In the genomic region with DNA sequence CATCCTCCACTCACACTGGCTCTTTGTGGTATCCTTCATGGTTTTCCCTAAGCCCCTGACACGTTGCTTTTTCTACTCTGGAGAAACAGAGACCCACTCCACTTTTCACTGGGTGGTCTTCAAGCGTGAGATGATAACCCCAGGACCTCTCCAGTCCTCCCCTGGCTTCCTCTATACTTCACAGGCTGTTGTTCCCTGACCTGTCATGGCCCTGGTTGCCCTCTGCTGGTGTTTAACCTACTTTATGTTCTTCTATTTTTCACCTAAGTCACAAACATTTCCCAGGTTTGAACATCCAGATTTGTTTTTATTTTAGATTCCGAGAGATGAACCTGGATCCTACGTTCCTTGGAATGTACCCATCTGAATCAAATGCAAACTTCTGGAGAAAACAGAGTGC, we compare ENCODE assay signal across 28 cellular contexts.
DNase-seq lines count a peak whose midpoint lies in the region; ATAC-seq and TF ChIP-seq lines count a peak whose summit lies in the region.
"Had no signal": no experiment of that assay in that cellular context is flagged by ENCODE, and none has a peak within 500 bp of the region (broad histone marks: within the 10 kb centered on the region; RNA-seq: fewer than 3 reads in every experiment).

No MANE protein-coding gene starts in this region.

- POLR2A ChIA-PET in CD8-positive, alpha-beta T cell (lab: Charles Lee), result no interaction called here

- DNase-seq in NAMALWA (ENCODE audit: low spot score) (peak; percentile 30), nephron progenitor cell (no peak), NCI-H526 (lab: John Stamatoyannopoulos, UW) (no peak)
- no peak for DNase-seq in CD8-positive, alpha-beta T cell
- no peak for DNase-seq in natural killer cell treated with Interleukin-12 subunit alpha and Interleukin-12 subunit beta and Interleukin-15 and Interleukin-18, amount 100 ng/mL, for 72 hours (ENCODE audit: low spot score)
- DNase-seq: activated CD4-positive, alpha-beta T cell treated with anti-CD3 and anti-CD28 coated beads, Interleukin-2, amount 50 U/mL, for 48 hours; activated effector memory CD4-positive, alpha-beta T cell treated with anti-CD3 and anti-CD28 coated beads, Interleukin-2, amount 50 U/mL, for 16 hours; activated naive CD8-positive, alpha-beta T cell treated with anti-CD3 and anti-CD28 coated beads, Interleukin-2, amount 10 ng/mL, durations not matched to agents 7 days and 5 days; activated T-cell treated with anti-CD3 and anti-CD28 coated beads for 4 hours; central memory CD4-positive, alpha-beta T cell; DMS53; GDM1; glutamatergic neuron; HCEC 1CT; kidney glomerular epithelial cell; NCI-H1436; NCI-H2107; NCI-H446; Peyer's patch; sigmoid colon; SJCRH30; stimulated activated CD4-positive, alpha-beta T cell treated with anti-CD3 and anti-CD28 coated beads, Interleukin-15, amount 100 ng/mL, for 24 hours; stimulated activated naive CD8-positive, alpha-beta T cell treated with anti-CD3 and anti-CD28 coated beads, Interleukin-15, amount 100 ng/mL, for 72 hours; thyroid gland; WERI-Rb-1 had no signal

- no peaks in the 10 kb centered on the region for H3K36me3 ChIP-seq in CD8-positive, alpha-beta T cell (ENCODE audit: insufficient read depth, low read length)
- H3K36me3 ChIP-seq: Peyer's patch, sigmoid colon, SJCRH30, thyroid gland, WERI-Rb-1 had no signal

- no peaks in the 10 kb centered on the region for H3K4me1 Mint-ChIP-seq in activated T-helper 17 cell treated with anti-CD3 and anti-CD28 coated beads, Interleukin-2, amount 50 U/mL, for 72 hours
- H3K4me1 Mint-ChIP-seq in nephron progenitor cell, result peaks cover 24% of the 10 kb centered on the region
- peaks cover 6% of the 10 kb centered on the region for H3K4me1 Mint-ChIP-seq in CD8-positive, alpha-beta T cell (ENCODE audit: low read depth)
- peaks cover 0 to 5% of the 10 kb centered on the region in 2 donors for H3K4me1 Mint-ChIP-seq in natural killer cell treated with Interleukin-12 subunit alpha and Interleukin-12 subunit beta and Interleukin-15 and Interleukin-18, amount 100 ng/mL, for 72 hours (ENCODE audit: low read depth in 2 of 2)

- H3K9me3 Mint-ChIP-seq in activated T-helper 17 cell treated with anti-CD3 and anti-CD28 coated beads, Interleukin-2, amount 50 U/mL, for 72 hours, result no peaks in the 10 kb centered on the region
- H3K9me3 Mint-ChIP-seq in nephron progenitor cell, result no peaks in the 10 kb centered on the region
- no peaks in the 10 kb centered on the region for H3K9me3 Mint-ChIP-seq in CD8-positive, alpha-beta T cell
- H3K9me3 Mint-ChIP-seq in natural killer cell treated with Interleukin-12 subunit alpha and Interleukin-12 subunit beta and Interleukin-15 and Interleukin-18, amount 100 ng/mL, for 72 hours, result no peaks in the 10 kb centered on the region
- H3K9me3 Mint-ChIP-seq: activated naive CD8-positive, alpha-beta T cell treated with anti-CD3 and anti-CD28 coated beads, Interleukin-2, amount 10 ng/mL, durations not matched to agents 7 days and 5 days; dendritic cell treated with granulocyte-macrophage colony-stimulating factor and Interleukin-4, amounts not matched to agents 40 ng/mL and 50 ng/mL, for 4 days; stimulated activated naive CD8-positive, alpha-beta T cell treated with anti-CD3 and anti-CD28 coated beads, Interleukin-15, amount 100 ng/mL, for 72 hours had no signal

- H3K4me1 ChIP-seq in CD8-positive, alpha-beta T cell (ENCODE audit: insufficient read depth, low read length), result no peaks in the 10 kb centered on the region
- H3K4me1 ChIP-seq: Peyer's patch, sigmoid colon, SJCRH30, thyroid gland had no signal

- H3K27me3 Mint-ChIP-seq in activated T-helper 17 cell treated with anti-CD3 and anti-CD28 coated beads, Interleukin-2, amount 50 U/mL, for 72 hours, result peaks cover 18% of the 10 kb centered on the region
- H3K27me3 Mint-ChIP-seq in nephron progenitor cell (ENCODE audit: low read depth, poor library complexity), result no peaks in the 10 kb centered on the region
- peaks cover 15% of the 10 kb centered on the region for H3K27me3 Mint-ChIP-seq in CD8-positive, alpha-beta T cell (ENCODE audit: low read depth)
- H3K27me3 Mint-ChIP-seq in natural killer cell treated with Interleukin-12 subunit alpha and Interleukin-12 subunit beta and Interleukin-15 and Interleukin-18, amount 100 ng/mL, for 72 hours, result peaks cover 8 to 27% of the 10 kb centered on the region in 2 donors
- H3K27me3 Mint-ChIP-seq: dendritic cell treated with granulocyte-macrophage colony-stimulating factor and Interleukin-4, amounts not matched to agents 40 ng/mL and 50 ng/mL, for 4 days had no signal

- H3K27ac Mint-ChIP-seq in activated T-helper 17 cell treated with anti-CD3 and anti-CD28 coated beads, Interleukin-2, amount 50 U/mL, for 72 hours, result peak overlapping the region; percentile 42
- peak overlapping the region; percentile 71 for H3K27ac Mint-ChIP-seq in nephron progenitor cell
- no peak overlapping the region for H3K27ac Mint-ChIP-seq in CD8-positive, alpha-beta T cell
- H3K27ac Mint-ChIP-seq in natural killer cell treated with Interleukin-12 subunit alpha and Interleukin-12 subunit beta and Interleukin-15 and Interleukin-18, amount 100 ng/mL, for 72 hours, result no peak overlapping the region
- H3K27ac Mint-ChIP-seq: activated naive CD8-positive, alpha-beta T cell treated with anti-CD3 and anti-CD28 coated beads, Interleukin-2, amount 10 ng/mL, durations not matched to agents 7 days and 5 days; dendritic cell treated with granulocyte-macrophage colony-stimulating factor and Interleukin-4, amounts not matched to agents 40 ng/mL and 50 ng/mL, for 4 days; stimulated activated naive CD8-positive, alpha-beta T cell treated with anti-CD3 and anti-CD28 coated beads, Interleukin-15, amount 100 ng/mL, for 72 hours had no signal

- no peaks in the 10 kb centered on the region for H3K36me3 Mint-ChIP-seq in activated T-helper 17 cell treated with anti-CD3 and anti-CD28 coated beads, Interleukin-2, amount 50 U/mL, for 72 hours (ENCODE audit: low read depth)
- no peaks in the 10 kb centered on the region for H3K36me3 Mint-ChIP-seq in nephron progenitor cell (ENCODE audit: low read depth)
- H3K36me3 Mint-ChIP-seq in CD8-positive, alpha-beta T cell, result no peaks in the 10 kb centered on the region
- no peaks in the 10 kb centered on the region for H3K36me3 Mint-ChIP-seq in natural killer cell treated with Interleukin-12 subunit alpha and Interleukin-12 subunit beta and Interleukin-15 and Interleukin-18, amount 100 ng/mL, for 72 hours
- H3K36me3 Mint-ChIP-seq: activated naive CD8-positive, alpha-beta T cell treated with anti-CD3 and anti-CD28 coated beads, Interleukin-2, amount 10 ng/mL, durations not matched to agents 7 days and 5 days had no signal

- no peaks in the 10 kb centered on the region for H3K9me3 ChIP-seq in CD8-positive, alpha-beta T cell (ENCODE audit: low read length)
- H3K9me3 ChIP-seq: Peyer's patch, sigmoid colon, SJCRH30, thyroid gland had no signal

- no peak overlapping the region for H3K27ac ChIP-seq in CD8-positive, alpha-beta T cell (ENCODE audit: low read depth, low read length)
- H3K27ac ChIP-seq: Peyer's patch, sigmoid colon, SJCRH30, thyroid gland, WERI-Rb-1 had no signal

- H3K27me3 ChIP-seq in CD8-positive, alpha-beta T cell (ENCODE audit: insufficient read depth, low read length), result no peaks in the 10 kb centered on the region
- H3K27me3 ChIP-seq: Peyer's patch, sigmoid colon, thyroid gland had no signal

- intact Hi-C loops in CD8-positive, alpha-beta T cell (cut with DNase I, micrococcal nuclease), result no loop called here

- TF ChIP-seq CTCF in GM12872 (IDR thresholded peaks at IDR 0.05; ENCODE audit: insufficient read depth, low read depth, low read length) (0 out of 3 replicates have a peak, but pooled peaks have one; percentile 1), nephron progenitor cell (IDR thresholded peaks at IDR 0.05) (no peak)
- no peak for TF ChIP-seq CTCF in CD8-positive, alpha-beta T cell (IDR thresholded peaks at IDR 0.05)

- CTCF ChIA-PET in CD8-positive, alpha-beta T cell (lab: Charles Lee), result no interaction called here

- H3K4me3 Mint-ChIP-seq in activated T-helper 17 cell treated with anti-CD3 and anti-CD28 coated beads, Interleukin-2, amount 50 U/mL, for 72 hours, result no peak overlapping the region
- H3K4me3 Mint-ChIP-seq in nephron progenitor cell, result no peak overlapping the region
- H3K4me3 Mint-ChIP-seq in CD8-positive, alpha-beta T cell, result no peak overlapping the region
- no peak overlapping the region for H3K4me3 Mint-ChIP-seq in natural killer cell treated with Interleukin-12 subunit alpha and Interleukin-12 subunit beta and Interleukin-15 and Interleukin-18, amount 100 ng/mL, for 72 hours
- H3K4me3 Mint-ChIP-seq: activated naive CD8-positive, alpha-beta T cell treated with anti-CD3 and anti-CD28 coated beads, Interleukin-2, amount 10 ng/mL, durations not matched to agents 7 days and 5 days; dendritic cell treated with granulocyte-macrophage colony-stimulating factor and Interleukin-4, amounts not matched to agents 40 ng/mL and 50 ng/mL, for 4 days; stimulated activated naive CD8-positive, alpha-beta T cell treated with anti-CD3 and anti-CD28 coated beads, Interleukin-15, amount 100 ng/mL, for 72 hours had no signal

- H3K4me3 ChIP-seq in CD8-positive, alpha-beta T cell (ENCODE audit: low read depth, low read length), result no peak overlapping the region
- H3K4me3 ChIP-seq: Peyer's patch, sigmoid colon, SJCRH30, thyroid gland had no signal

- ATAC-seq in activated T-helper 17 cell treated with anti-CD3 and anti-CD28 coated beads, Interleukin-2, amount 50 U/mL, for 72 hours (replicated peaks), result no peak
- ATAC-seq in CD8-positive, alpha-beta T cell, result no peak
- ATAC-seq in natural killer cell treated with Interleukin-12 subunit alpha and Interleukin-12 subunit beta and Interleukin-15 and Interleukin-18, amount 100 ng/mL, for 72 hours, result no peak
- ATAC-seq: stimulated activated naive CD8-positive, alpha-beta T cell treated with anti-CD3 and anti-CD28 coated beads, Interleukin-15, amount 100 ng/mL, for 72 hours had no signal

Comparison
In these comparisons a context has a peak if more than half of its experiments do, and no peak if none do; other contexts are left out.
1. H3K27ac Mint-ChIP-seq: peak in activated T-helper 17 cell treated with anti-CD3 and anti-CD28 coated beads, Interleukin-2, amount 50 U/mL, for 72 hours (single experiment) and nephron progenitor cell (single experiment); none in CD8-positive, alpha-beta T cell (single experiment) and natural killer cell treated with Interleukin-12 subunit alpha and Interleukin-12 subunit beta and Interleukin-15 and Interleukin-18, amount 100 ng/mL, for 72 hours (0 of 2).